Comparison of ENCODE assay signal across 11 cellular contexts in the genomic region with DNA sequence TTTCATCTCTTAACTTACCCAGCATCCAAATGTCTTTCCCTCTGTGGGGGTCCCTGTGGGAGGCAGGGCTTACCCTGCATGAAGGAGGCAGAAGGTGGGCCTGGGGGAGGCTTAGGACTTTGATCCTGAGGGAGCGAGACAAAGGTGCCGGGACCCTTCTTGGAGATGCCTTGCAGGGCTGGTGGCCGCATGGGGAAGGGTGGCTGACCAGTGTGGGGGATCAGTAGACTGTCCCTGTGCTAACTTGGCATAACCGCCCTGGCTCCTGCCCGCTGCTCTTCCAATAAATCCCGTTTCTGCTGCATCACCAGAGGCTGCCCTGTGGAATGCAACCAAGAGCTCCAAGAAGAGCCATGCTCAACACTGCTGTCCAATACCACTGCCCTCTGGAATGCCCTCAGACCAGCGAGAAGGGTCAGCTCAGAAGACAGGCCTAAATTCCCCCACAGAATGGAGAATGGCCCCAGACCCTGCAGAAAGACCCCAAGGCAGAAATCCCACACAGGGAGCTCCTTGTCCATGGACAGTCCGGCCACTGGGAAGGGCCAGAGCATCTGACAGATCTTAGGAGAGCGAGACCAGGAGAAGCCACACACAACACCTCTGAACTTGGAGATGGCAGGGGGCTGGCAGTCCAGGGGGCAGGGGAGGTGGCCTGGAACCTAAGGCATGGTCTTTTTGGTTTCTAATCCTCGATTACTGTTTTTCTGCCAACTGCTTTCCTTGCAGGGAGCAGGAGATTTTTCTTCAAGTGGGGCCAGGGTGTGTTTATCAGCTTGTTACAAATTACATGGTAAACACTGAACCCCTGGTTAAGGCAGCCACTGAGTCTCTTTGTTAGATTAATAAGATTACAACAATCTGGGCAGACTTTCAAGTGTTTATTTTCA. TPM values are rescaled to one million over a fixed set of nuclear protein-coding genes. Genes with fewer than 3 reads are reported as not detected.
DNase-seq lines count a peak whose midpoint lies in the region; ATAC-seq and TF ChIP-seq lines count a peak whose summit lies in the region.
"Had no signal": no experiment of that assay in that cellular context is flagged by ENCODE, and none has a peak within 500 bp of the region (broad histone marks: within the 10 kb centered on the region; RNA-seq: fewer than 3 reads in every experiment).

No MANE protein-coding gene starts in this region.

- WGBS in thyroid gland, 2 donors, result 81 to 85% methylated on average over 6 to 10 of the region's 10 CpGs

- H3K27ac Mint-ChIP-seq in activated CD4-positive, alpha-beta memory T cell treated with anti-CD3 and anti-CD28 coated beads for 36 hours, result peak overlapping the region; percentile 89
- H3K27ac Mint-ChIP-seq in immature natural killer cell (peak overlapping the region; percentile 73 to 96 (median 93)), Calu3 (ENCODE audit: unreplicated experiment) (no peak overlapping the region)

- intact Hi-C loops in activated CD4-positive, alpha-beta memory T cell treated with anti-CD3 and anti-CD28 coated beads for 36 hours (cut with micrococcal nuclease), result loop anchor here (1.0 to 2.0 kb wide), 3 partner anchors 86 to 216 kb away; partner anchors contain the start of genes CPT2 and CZIB
- intact Hi-C loops in thyroid gland (cut with DNase I), result no loop called here
- intact Hi-C loops in Calu3 (cut with micrococcal nuclease; ENCODE audit: unreplicated experiment), result no loop called here

- POLR2A ChIA-PET in activated CD4-positive, alpha-beta memory T cell treated with anti-CD3 and anti-CD28 coated beads for 36 hours (lab: Charles Lee), result interaction anchor here (1.0 to 1.5 kb wide), 4 partner anchors 20 to 174 kb away, joined by 3 to 6 read pairs (median 4); partner anchors contain the start of gene MAGOH

- peaks cover 19 to 46% of the 10 kb centered on the region in 2 donors for H3K4me1 ChIP-seq in thyroid gland

- no peaks in the 10 kb centered on the region for H3K27me3 Mint-ChIP-seq in activated T-cell treated with anti-CD3 and anti-CD28 coated beads, Interleukin-2, amount 50 U/mL, for 4 hours (ENCODE audit: low read depth)
- H3K27me3 Mint-ChIP-seq in activated CD4-positive, alpha-beta memory T cell treated with anti-CD3 and anti-CD28 coated beads for 36 hours, result no peaks in the 10 kb centered on the region
- H3K27me3 Mint-ChIP-seq in immature natural killer cell (ENCODE audit: low read depth in 3 of 3) (peaks cover 2 to 3% (median 2%) of the 10 kb centered on the region in 3 donors), Calu3 (ENCODE audit: unreplicated experiment) (peaks cover 36% of the 10 kb centered on the region)

- no peaks in the 10 kb centered on the region for H3K36me3 Mint-ChIP-seq in activated T-cell treated with anti-CD3 and anti-CD28 coated beads, Interleukin-2, amount 50 U/mL, for 4 hours (ENCODE audit: insufficient read depth)
- no peaks in the 10 kb centered on the region for H3K36me3 Mint-ChIP-seq in activated CD4-positive, alpha-beta memory T cell treated with anti-CD3 and anti-CD28 coated beads for 36 hours
- no peaks in the 10 kb centered on the region for H3K36me3 Mint-ChIP-seq in immature natural killer cell
- no peaks in the 10 kb centered on the region for H3K36me3 Mint-ChIP-seq in Calu3 (ENCODE audit: insufficient read depth, unreplicated experiment)

- no peak for TF ChIP-seq POLR2A in thyroid gland (IDR thresholded peaks at IDR 0.05)

- peak overlapping the region; percentile 20 to 64 (median 50) for H3K27ac ChIP-seq in thyroid gland

- H3K4me1 Mint-ChIP-seq in activated T-cell treated with anti-CD3 and anti-CD28 coated beads, Interleukin-2, amount 50 U/mL, for 4 hours (ENCODE audit: low read depth), result peaks cover 66% of the 10 kb centered on the region
- H3K4me1 Mint-ChIP-seq in activated CD4-positive, alpha-beta memory T cell treated with anti-CD3 and anti-CD28 coated beads for 36 hours (ENCODE audit: low read depth), result peaks cover 68% of the 10 kb centered on the region
- peaks cover 31 to 36% of the 10 kb centered on the region in 2 donors for H3K4me1 Mint-ChIP-seq in immature natural killer cell
- peaks cover 13% of the 10 kb centered on the region for H3K4me1 Mint-ChIP-seq in Calu3 (ENCODE audit: low read depth, unreplicated experiment)

- H3K4me3 ChIP-seq in thyroid gland (replicated peaks in 1 of 3), result no peak overlapping the region

- H3K27me3 ChIP-seq in thyroid gland, result no peaks in the 10 kb centered on the region

- CTCF ChIA-PET in activated CD4-positive, alpha-beta memory T cell treated with anti-CD3 and anti-CD28 coated beads for 36 hours (lab: Charles Lee), result interaction anchor here (0.9 to 2.2 kb wide), 4 partner anchors 19 to 134 kb away, joined by 3 to 11 read pairs (median 4); no protein-coding TSS in a partner anchor
- CTCF ChIA-PET in Calu3 (lab: Charles Lee), result no interaction called here

- TF ChIP-seq CTCF in thyroid gland (IDR thresholded peaks at IDR 0.05) (no peak), Calu3 (IDR thresholded peaks at IDR 0.05; ENCODE audit: unreplicated experiment) (no peak)

- peak overlapping the region; percentile 48 for H3K4me3 Mint-ChIP-seq in activated T-cell treated with anti-CD3 and anti-CD28 coated beads, Interleukin-2, amount 50 U/mL, for 4 hours
- H3K4me3 Mint-ChIP-seq in activated CD4-positive, alpha-beta memory T cell treated with anti-CD3 and anti-CD28 coated beads for 36 hours, result peak overlapping the region; percentile 40
- H3K4me3 Mint-ChIP-seq in immature natural killer cell (peak overlapping the region; percentile 29 to 72 (median 64)), Calu3 (ENCODE audit: low read depth, unreplicated experiment) (no peak overlapping the region)

- no peak for ATAC-seq in activated T-cell treated with anti-CD3 and anti-CD28 coated beads, Interleukin-2, amount 50 U/mL, for 4 hours
- ATAC-seq in HG02884 (IDR thresholded peaks at IDR 0.05; ENCODE audit: unreplicated experiment) (no peak), HG03039 (IDR thresholded peaks at IDR 0.05; ENCODE audit: unreplicated experiment) (no peak)
- ATAC-seq: left colon had no signal

- no TSS peak for BruUV-seq in Calu3 (replicated peaks; lab: Mats Ljungman, UMichigan)

- H3K9me3 ChIP-seq in thyroid gland, result no peaks in the 10 kb centered on the region

- DNase-seq in activated T-cell treated with anti-CD3 and anti-CD28 coated beads, Interleukin-2, amount 50 U/mL, for 4 hours, result no peak
- DNase-seq in activated T-cell treated with anti-CD3 and anti-CD28 coated beads, Interleukin-2, amount 50 U/mL, for 1 hour, result no peak
- DNase-seq in activated CD4-positive, alpha-beta memory T cell treated with anti-CD3 and anti-CD28 coated beads for 36 hours, result no peak
- no peak for DNase-seq in immature natural killer cell
- no peak for DNase-seq in thyroid gland
- DNase-seq in Calu3, result no peak
- DNase-seq: AML-193, left colon had no signal

- H3K9me3 Mint-ChIP-seq in activated T-cell treated with anti-CD3 and anti-CD28 coated beads, Interleukin-2, amount 50 U/mL, for 4 hours, result no peaks in the 10 kb centered on the region
- no peaks in the 10 kb centered on the region for H3K9me3 Mint-ChIP-seq in activated CD4-positive, alpha-beta memory T cell treated with anti-CD3 and anti-CD28 coated beads for 36 hours
- peaks cover 0 to 2% (median 0%) of the 10 kb centered on the region in 6 donors for H3K9me3 Mint-ChIP-seq in immature natural killer cell
- H3K9me3 Mint-ChIP-seq in Calu3 (ENCODE audit: low read depth, unreplicated experiment), result no peaks in the 10 kb centered on the region

- H3K36me3 ChIP-seq in thyroid gland, result no peaks in the 10 kb centered on the region

RNA-seq across cellular contexts. Expression of gene DMRTB1, which starts 46.7 kb away (rescaled TPM):
- not detected for total RNA-seq in activated T-cell treated with anti-CD3 and anti-CD28 coated beads, Interleukin-2, amount 50 U/mL, for 4 hours
- total RNA-seq in activated CD4-positive, alpha-beta memory T cell treated with anti-CD3 and anti-CD28 coated beads for 36 hours, result not detected
- polyA plus RNA-seq in immature natural killer cell, result not detected
- total RNA-seq in thyroid gland (under 1 TPM in 1 of 4 donors, not detected in 3; 0.27 TPM), Calu3 (2022) (not detected in 2 replicates)
- total RNA-seq: glomerular endothelial cell, left colon had no signal
